9 cellular contexts compared by ENCODE assay signal in the genomic region with DNA sequence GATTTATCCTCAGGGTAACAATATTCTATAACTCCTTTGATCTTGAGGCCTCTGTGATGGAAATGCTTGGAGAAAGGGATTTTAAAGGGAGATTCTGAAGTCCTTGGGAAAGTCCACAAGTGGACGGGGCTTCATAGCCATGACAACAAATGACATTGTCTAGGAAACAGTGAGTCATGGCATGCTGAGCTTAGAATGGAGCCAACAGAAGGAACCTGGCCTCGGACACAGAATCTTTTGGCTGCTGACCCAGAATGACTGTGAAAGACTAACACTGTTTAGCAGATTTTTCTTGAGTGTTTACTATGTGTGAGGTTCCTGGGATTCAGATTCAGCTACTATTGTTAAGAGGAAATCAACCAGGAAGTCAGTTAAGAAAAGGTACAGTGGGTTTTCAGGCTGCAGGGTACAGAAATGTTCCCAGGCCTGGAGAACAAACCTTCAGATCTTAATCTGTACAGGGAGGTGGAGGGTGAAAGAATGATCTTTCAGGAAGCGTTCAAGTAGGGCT. TPM values are rescaled to one million over a fixed set of nuclear protein-coding genes. Genes with fewer than 3 reads are reported as not detected.
DNase-seq lines count a peak whose midpoint lies in the region; ATAC-seq lines count a peak whose summit lies in the region.
"Had no signal": no experiment of that assay in that cellular context is flagged by ENCODE, and none has a peak within 500 bp of the region (broad histone marks: within the 10 kb centered on the region; RNA-seq: fewer than 3 reads in every experiment).

No MANE protein-coding gene starts in this region.

- peak overlapping the region; percentile 12 for H3K27ac ChIP-seq in ectodermal cell (ENCODE audit: insufficient read depth, low read depth, low read length, poor library complexity, severe bottlenecking)

- no peaks in the 10 kb centered on the region for H3K4me1 Mint-ChIP-seq in T-helper 17 cell
- H3K4me1 Mint-ChIP-seq: CD4-positive, CD25-positive, alpha-beta regulatory T cell had no signal

- H3K27ac Mint-ChIP-seq in T-helper 17 cell: no peak overlapping the region
- H3K27ac Mint-ChIP-seq: CD4-positive, CD25-positive, alpha-beta regulatory T cell had no signal

- WGBS in ectodermal cell, 2 experiments: 69 to 70% methylated on average over 3 of the region's 3 CpGs

- no peak overlapping the region for H3K4me3 Mint-ChIP-seq in T-helper 17 cell
- H3K4me3 Mint-ChIP-seq: CD4-positive, CD25-positive, alpha-beta regulatory T cell had no signal

- H3K4me1 ChIP-seq in ectodermal cell (ENCODE audit: control insufficient read depth, insufficient read depth, low read length): no peaks in the 10 kb centered on the region

- DNase-seq in A172 (ENCODE audit: low spot score) (peak; percentile 76), NCI-H2029 (lab: John Stamatoyannopoulos, UW) (peak; percentile 88), medulla oblongata (ENCODE audit: extremely low spot score) (peak; percentile 91), T-helper 17 cell (no peak)
- DNase-seq: CD4-positive, CD25-positive, alpha-beta regulatory T cell had no signal

- H3K27me3 Mint-ChIP-seq in T-helper 17 cell: peaks cover 21% of the 10 kb centered on the region

- ATAC-seq in HG03432 (IDR thresholded peaks at IDR 0.05; ENCODE audit: unreplicated experiment): no peak
- no peak for ATAC-seq in GM21723 (IDR thresholded peaks at IDR 0.05; ENCODE audit: unreplicated experiment)
- ATAC-seq in T-helper 17 cell: no peak
- ATAC-seq in GM19351 (IDR thresholded peaks at IDR 0.05; ENCODE audit: unreplicated experiment): no peak

- H3K27me3 ChIP-seq in ectodermal cell (ENCODE audit: control insufficient read depth, insufficient read depth, low read length, poor library complexity, severe bottlenecking): no peaks in the 10 kb centered on the region

- H3K36me3 ChIP-seq in ectodermal cell (ENCODE audit: control insufficient read depth, insufficient read depth, low read length): no peaks in the 10 kb centered on the region

- no peak overlapping the region for H3K4me3 ChIP-seq in ectodermal cell (ENCODE audit: insufficient read depth, low read depth, low read length)

- no peaks in the 10 kb centered on the region for H3K36me3 Mint-ChIP-seq in T-helper 17 cell (ENCODE audit: low read depth)
- H3K36me3 Mint-ChIP-seq: CD4-positive, CD25-positive, alpha-beta regulatory T cell had no signal

- H3K9me3 ChIP-seq in ectodermal cell (ENCODE audit: control insufficient read depth, low read length) (no peaks in the 10 kb centered on the region), T-helper 17 cell (ENCODE audit: control insufficient read depth, low read length, poor library complexity, severe bottlenecking) (no peaks in the 10 kb centered on the region)

RNA-seq across cellular contexts. Expression of a gene that starts 18.1 kb away (rescaled TPM):
- total RNA-seq in A172 (2014; rRNA removed; shearing (Covaris generic)): not detected in 2 replicates
- not detected for polyA plus RNA-seq in ectodermal cell (2013, experiment 1 of 4)
- polyA plus RNA-seq in ectodermal cell (2013, experiment 2 of 4): 0.37 TPM
- 0.69 TPM for polyA plus RNA-seq in ectodermal cell (2013, experiment 3 of 4)
- polyA plus RNA-seq in ectodermal cell (2013, experiment 4 of 4): 0.73 TPM
- 1 to 10 TPM; 2.8 to 8.8 TPM for total RNA-seq in T-helper 17 cell
- polyA plus RNA-seq: CD4-positive, CD25-positive, alpha-beta regulatory T cell had no signal

RNA-seq across cellular contexts. Expression of a gene that starts 40.8 kb away (rescaled TPM):
- 7.1 and 8.9 TPM in 2 replicates for total RNA-seq in A172 (2014; rRNA removed; shearing (Covaris generic))
- polyA plus RNA-seq in ectodermal cell (2013, experiment 1 of 4): 16.5 TPM
- 16.0 TPM for polyA plus RNA-seq in ectodermal cell (2013, experiment 2 of 4)
- polyA plus RNA-seq in ectodermal cell (2013, experiment 3 of 4): 13.6 TPM
- polyA plus RNA-seq in ectodermal cell (2013, experiment 4 of 4): 14.8 TPM
- total RNA-seq in T-helper 17 cell: 10 to 100 TPM in 1 of 2 donors, 1 to 10 TPM in 1; 6.2 to 14.5 TPM

Comparison
In these comparisons a context has a peak if more than half of its experiments do, and no peak if none do; other contexts are left out.
1. DNase-seq: peak in A172 (single experiment), NCI-H2029 (single experiment) and medulla oblongata (single experiment); none in T-helper 17 cell (0 of 3).